In genomic region chr5:34017254-34017653, GRCh38 we compare ENCODE assay signal across 1 cellular context.
TF ChIP-seq lines count a peak whose summit lies in the region.

No MANE protein-coding gene starts in this region.

TF ChIP-seq in GM23338, 12 proteins besides CTCF, POLR2A, EP300 and RAD21 (continued from another document):
- TF ChIP-seq REST (IDR thresholded peaks at IDR 0.05; ENCODE audit: unreplicated experiment) (no peak), ETS1 (IDR thresholded peaks at IDR 0.05) (no peak), STAT1 (IDR thresholded peaks at IDR 0.05; ENCODE audit: unreplicated experiment) (no peak), ZNF114 (CRISPR knock-in tag; IDR thresholded peaks at IDR 0.05) (no peak), ZNF462 (CRISPR knock-in tag; IDR thresholded peaks at IDR 0.05) (no peak), CREB1 (CRISPR knock-in tag; IDR thresholded peaks at IDR 0.05; ENCODE audit: low read depth) (no peak), JUNB (IDR thresholded peaks at IDR 0.05; ENCODE audit: unreplicated experiment) (no peak)
